ENCODE assay signal across 8 cellular contexts in genomic region chr6:62775427-62776022, GRCh38.
DNase-seq lines count a peak whose midpoint lies in the region; ATAC-seq, FAIRE-seq and TF ChIP-seq lines count a peak whose summit lies in the region.

No MANE protein-coding gene starts in this region.

- peak; percentile 46; the same call in 2 of the 3 replicates for TF ChIP-seq CTCF in A549 (IDR thresholded peaks at IDR 0.05)
- TF ChIP-seq CTCF in testis (IDR thresholded peaks at IDR 0.05) = peak in 2 of 3 experiments; percentile 11 to 49

- no peak for ATAC-seq in A549
- peak; percentile 49 for ATAC-seq in GM18858 (IDR thresholded peaks at IDR 0.05; ENCODE audit: unreplicated experiment)
- ATAC-seq in HG03039 (IDR thresholded peaks at IDR 0.05; ENCODE audit: unreplicated experiment) = no peak

- no peaks in the 10 kb centered on the region for H3K36me3 ChIP-seq in testis (ENCODE audit: low read depth, missing control alignments)

- no peak for TF ChIP-seq EP300 in A549 (IDR thresholded peaks at IDR 0.05)

- TF ChIP-seq POLR2A in A549 (IDR thresholded peaks at IDR 0.05; ENCODE audit: low read length) = no peak
- no peak for TF ChIP-seq POLR2A in erythroblast (IDR thresholded peaks at IDR 0.05; ENCODE audit: low read length)
- no peak for TF ChIP-seq POLR2A in testis (IDR thresholded peaks at IDR 0.05)

- POLR2A ChIA-PET in A549 (lab: Yijun Ruan, JAX) = no interaction called here

- H3K9me3 ChIP-seq in A549 = no peaks in the 10 kb centered on the region
- H3K9me3 ChIP-seq in testis = no peaks in the 10 kb centered on the region

- DNase-seq in A549 (ENCODE audit: low read depth in 1 of 2, low spot score in 1 of 2) = peak; percentile 2 to 12
- peak; percentile 33 for DNase-seq in NCI-H1105 treated with DMSO at 0.1 percent for 48 hours (lab: John Stamatoyannopoulos, UW)
- peak; percentile 6 to 35 for DNase-seq in erythroblast (lab: John Stamatoyannopoulos, UW)
- DNase-seq in testis = no peak
- DNase-seq in dedifferentiated amniotic fluid mesenchymal stem cell (ENCODE audit: extremely low spot score) = no peak
- no peak for DNase-seq in NCI-H345 (lab: John Stamatoyannopoulos, UW)

- no peak overlapping the region for H3K27ac ChIP-seq in A549
- no peak overlapping the region for H3K27ac ChIP-seq in testis

- H3K27me3 ChIP-seq in testis = no peaks in the 10 kb centered on the region

- no peak overlapping the region for H3K4me2 ChIP-seq in A549

- CTCF ChIA-PET in A549 (lab: Yijun Ruan, JAX) = no interaction called here

- H3K4me3 ChIP-seq in A549 (no peak overlapping the region), testis (no peak overlapping the region)

- TF ChIP-seq RAD21 in A549 (conservative IDR thresholded peaks at IDR 0.05 in 1 of 2, IDR thresholded peaks at IDR 0.05 in 1 of 2) = no peak

- WGBS in A549 (ENCODE audit: missing lambda C conversion rate) = 34% methylated on average over 5 of the region's 5 CpGs
- 46 to 51% methylated on average over 5 of the region's 5 CpGs for WGBS in testis, 2 donors

- FAIRE-seq in A549 (lab: Jason Lieb, UNC) = no peak

- no peaks in the 10 kb centered on the region for H3K4me1 ChIP-seq in A549
- H3K4me1 ChIP-seq in testis = no peaks in the 10 kb centered on the region

- intact Hi-C loops in testis (cut with DNase I; ENCODE audit: low total_unique reads) = no loop called here

TF ChIP-seq in A549, 52 proteins besides CTCF, POLR2A, EP300 and RAD21:
- TF ChIP-seq SMC3 (IDR thresholded peaks at IDR 0.05) (0 out of 3 replicates have a peak, but pooled peaks have one; percentile 30), PBX3 (IDR thresholded peaks at IDR 0.05) (no peak), TP53 (CRISPR knock-in tag; IDR thresholded peaks at IDR 0.05) (no peak), MAFK (IDR thresholded peaks at IDR 0.05; ENCODE audit: partially characterized antibody) (no peak), ZFP36 (IDR thresholded peaks at IDR 0.05; ENCODE audit: borderline replicate concordance, partially characterized antibody) (no peak), HOXA7 (CRISPR knock-in tag; IDR thresholded peaks at IDR 0.05) (no peak)

Comparison
In these comparisons a context has a peak if more than half of its experiments do, and no peak if none do; other contexts are left out.
1. DNase-seq: peak in A549 (2 of 2), NCI-H1105 treated with DMSO at 0.1 percent for 48 hours (single experiment) and erythroblast (2 of 2); none in testis (single experiment), dedifferentiated amniotic fluid mesenchymal stem cell (single experiment) and NCI-H345 (single experiment).